In the genomic region with DNA sequence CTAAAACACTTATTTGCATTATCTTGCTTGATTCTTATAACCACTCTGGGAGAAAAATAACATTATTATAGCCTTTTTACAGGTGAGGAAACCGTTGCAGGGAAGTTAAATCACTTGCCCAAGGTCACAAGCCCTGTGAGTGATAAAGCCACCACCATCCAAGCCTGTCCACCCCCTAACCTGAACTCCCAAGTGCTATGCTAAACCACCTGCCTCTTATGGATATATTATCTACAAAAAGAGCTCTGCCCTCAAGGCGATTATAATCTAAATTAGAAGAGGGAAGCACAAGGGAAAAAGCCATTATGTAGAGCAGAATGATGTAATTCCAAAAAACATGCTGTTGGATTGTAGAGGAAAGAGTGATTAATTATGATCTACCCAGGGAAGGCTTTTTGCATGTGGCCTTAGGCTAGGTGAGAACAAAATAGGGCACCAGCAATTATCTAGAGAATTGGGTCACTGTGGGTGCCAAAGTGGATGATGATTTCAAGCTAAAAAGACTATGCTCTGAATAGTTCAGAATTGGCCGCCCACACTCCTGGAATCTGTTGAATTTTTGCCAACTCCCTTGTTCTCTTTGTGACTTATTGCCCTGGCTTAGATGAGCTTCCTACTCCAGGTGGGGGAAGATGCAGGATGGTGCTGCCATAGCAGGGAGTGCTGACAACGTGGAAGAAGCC, we compare ENCODE assay signal across 1 cellular context.
A peak's percentile ranks its signal among the peaks of the same experiment; 100 is the strongest.
TF ChIP-seq lines count a peak whose summit lies in the region.

No MANE protein-coding gene starts in this region.

TF ChIP-seq in HEK293, 187 proteins besides CTCF, POLR2A, EP300 and RAD21 (continued from another document and continues in another):
- TF ChIP-seq ZNF677 (tag by site-specific recombination; IDR thresholded peaks at IDR 0.05): no peak
- TF ChIP-seq ZNF155 (tag by site-specific recombination; IDR thresholded peaks at IDR 0.05): no peak
- TF ChIP-seq ZNF138 (tag by site-specific recombination; IDR thresholded peaks at IDR 0.05; ENCODE audit: borderline replicate concordance): no peak
- peak; percentile 15; the same call in 1 of the 2 replicates for TF ChIP-seq KLF9 (tag by site-specific recombination; IDR thresholded peaks at IDR 0.05; ENCODE audit: low read depth)
- peak; percentile 78 for TF ChIP-seq ZFHX2 (tag by site-specific recombination; conservative IDR thresholded peaks at IDR 0.05)
- no peak for TF ChIP-seq ZNF2 (tag by site-specific recombination; IDR thresholded peaks at IDR 0.05)
- peak; percentile 88 for TF ChIP-seq TRIM28 (IDR thresholded peaks at IDR 0.05; ENCODE audit: borderline replicate concordance, low read length)
- peak; percentile 30; the same call in 1 of the 2 replicates for TF ChIP-seq KLF8 (tag by site-specific recombination; IDR thresholded peaks at IDR 0.05)
- no peak for TF ChIP-seq ZNF600 (tag by site-specific recombination; IDR thresholded peaks at IDR 0.05)
- peak; percentile 21; the same call in 1 of the 2 replicates for TF ChIP-seq ZNF398 (tag by site-specific recombination; IDR thresholded peaks at IDR 0.05)
- no peak for TF ChIP-seq BCL6B (tag by site-specific recombination; IDR thresholded peaks at IDR 0.05)
- no peak for TF ChIP-seq ZNF335 (tag by site-specific recombination; conservative IDR thresholded peaks at IDR 0.05)
- TF ChIP-seq, protein P1, sequence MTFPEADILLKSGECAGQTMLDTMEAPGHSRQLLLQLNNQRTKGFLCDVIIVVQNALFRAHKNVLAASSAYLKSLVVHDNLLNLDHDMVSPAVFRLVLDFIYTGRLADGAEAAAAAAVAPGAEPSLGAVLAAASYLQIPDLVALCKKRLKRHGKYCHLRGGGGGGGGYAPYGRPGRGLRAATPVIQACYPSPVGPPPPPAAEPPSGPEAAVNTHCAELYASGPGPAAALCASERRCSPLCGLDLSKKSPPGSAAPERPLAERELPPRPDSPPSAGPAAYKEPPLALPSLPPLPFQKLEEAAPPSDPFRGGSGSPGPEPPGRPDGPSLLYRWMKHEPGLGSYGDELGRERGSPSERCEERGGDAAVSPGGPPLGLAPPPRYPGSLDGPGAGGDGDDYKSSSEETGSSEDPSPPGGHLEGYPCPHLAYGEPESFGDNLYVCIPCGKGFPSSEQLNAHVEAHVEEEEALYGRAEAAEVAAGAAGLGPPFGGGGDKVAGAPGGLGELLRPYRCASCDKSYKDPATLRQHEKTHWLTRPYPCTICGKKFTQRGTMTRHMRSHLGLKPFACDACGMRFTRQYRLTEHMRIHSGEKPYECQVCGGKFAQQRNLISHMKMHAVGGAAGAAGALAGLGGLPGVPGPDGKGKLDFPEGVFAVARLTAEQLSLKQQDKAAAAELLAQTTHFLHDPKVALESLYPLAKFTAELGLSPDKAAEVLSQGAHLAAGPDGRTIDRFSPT (tag by site-specific recombination; IDR thresholded peaks at IDR 0.05): peak; percentile 40; the same call in 1 of the 2 replicates
- TF ChIP-seq, protein P2, sequence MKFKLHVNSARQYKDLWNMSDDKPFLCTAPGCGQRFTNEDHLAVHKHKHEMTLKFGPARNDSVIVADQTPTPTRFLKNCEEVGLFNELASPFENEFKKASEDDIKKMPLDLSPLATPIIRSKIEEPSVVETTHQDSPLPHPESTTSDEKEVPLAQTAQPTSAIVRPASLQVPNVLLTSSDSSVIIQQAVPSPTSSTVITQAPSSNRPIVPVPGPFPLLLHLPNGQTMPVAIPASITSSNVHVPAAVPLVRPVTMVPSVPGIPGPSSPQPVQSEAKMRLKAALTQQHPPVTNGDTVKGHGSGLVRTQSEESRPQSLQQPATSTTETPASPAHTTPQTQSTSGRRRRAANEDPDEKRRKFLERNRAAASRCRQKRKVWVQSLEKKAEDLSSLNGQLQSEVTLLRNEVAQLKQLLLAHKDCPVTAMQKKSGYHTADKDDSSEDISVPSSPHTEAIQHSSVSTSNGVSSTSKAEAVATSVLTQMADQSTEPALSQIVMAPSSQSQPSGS (tag by site-specific recombination; IDR thresholded peaks at IDR 0.05; ENCODE audit: low read depth): 0 out of 2 replicates have a peak, but pooled peaks have one; percentile 30
- peak; percentile 43 for TF ChIP-seq GLIS1 (tag by site-specific recombination; IDR thresholded peaks at IDR 0.05)
- no peak for TF ChIP-seq ZNF473 (tag by site-specific recombination; IDR thresholded peaks at IDR 0.05)
- TF ChIP-seq ZNF433 (tag by site-specific recombination; IDR thresholded peaks at IDR 0.05; ENCODE audit: low read depth): no peak
- TF ChIP-seq, protein P3, sequence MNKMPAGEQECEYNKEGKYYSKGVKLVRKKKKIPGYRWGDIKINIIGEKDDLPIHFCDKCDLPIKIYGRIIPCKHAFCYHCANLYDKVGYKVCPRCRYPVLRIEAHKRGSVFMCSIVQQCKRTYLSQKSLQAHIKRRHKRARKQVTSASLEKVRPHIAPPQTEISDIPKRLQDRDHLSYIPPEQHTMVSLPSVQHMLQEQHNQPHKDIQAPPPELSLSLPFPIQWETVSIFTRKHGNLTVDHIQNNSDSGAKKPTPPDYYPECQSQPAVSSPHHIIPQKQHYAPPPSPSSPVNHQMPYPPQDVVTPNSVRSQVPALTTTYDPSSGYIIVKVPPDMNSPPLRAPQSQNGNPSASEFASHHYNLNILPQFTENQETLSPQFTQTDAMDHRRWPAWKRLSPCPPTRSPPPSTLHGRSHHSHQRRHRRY (tag by site-specific recombination; IDR thresholded peaks at IDR 0.05): no peak
- peak; percentile 3 for TF ChIP-seq ZNF510 (tag by site-specific recombination; IDR thresholded peaks at IDR 0.05; ENCODE audit: insufficient replicate concordance)
- TF ChIP-seq ZNF211 (tag by site-specific recombination; IDR thresholded peaks at IDR 0.05; ENCODE audit: low read depth): no peak
- no peak for TF ChIP-seq SP3 (tag by site-specific recombination; IDR thresholded peaks at IDR 0.05)
- 0 out of 2 replicates have a peak, but pooled peaks have one; percentile 30 for TF ChIP-seq PRDM4 (tag by site-specific recombination; IDR thresholded peaks at IDR 0.05)
- 0 out of 2 replicates have a peak, but pooled peaks have one; percentile 58 for TF ChIP-seq ZEB2 (tag by site-specific recombination; IDR thresholded peaks at IDR 0.05)
- TF ChIP-seq ZXDB (tag by site-specific recombination; IDR thresholded peaks at IDR 0.05): 0 out of 2 replicates have a peak, but pooled peaks have one; percentile 25
- peak; percentile 75 for TF ChIP-seq ZBTB8A (tag by site-specific recombination; IDR thresholded peaks at IDR 0.05)
- peak; percentile 76 for TF ChIP-seq PRDM6 (tag by site-specific recombination; IDR thresholded peaks at IDR 0.05)
- no peak for TF ChIP-seq ZBTB20 (tag by site-specific recombination; IDR thresholded peaks at IDR 0.05)
- TF ChIP-seq FEZF1 (tag by site-specific recombination; IDR thresholded peaks at IDR 0.05): peak; percentile 81
- TF ChIP-seq ZNF558 (tag by site-specific recombination; IDR thresholded peaks at IDR 0.05): peak; percentile 17; the same call in 1 of the 2 replicates
- TF ChIP-seq OSR2 (tag by site-specific recombination; IDR thresholded peaks at IDR 0.05): peak; percentile 24; the same call in 1 of the 2 replicates
- no peak for TF ChIP-seq IKZF3 (tag by site-specific recombination; IDR thresholded peaks at IDR 0.05)
- TF ChIP-seq ZNF843 (tag by site-specific recombination; IDR thresholded peaks at IDR 0.05): peak; percentile 72
- TF ChIP-seq, protein P4, sequence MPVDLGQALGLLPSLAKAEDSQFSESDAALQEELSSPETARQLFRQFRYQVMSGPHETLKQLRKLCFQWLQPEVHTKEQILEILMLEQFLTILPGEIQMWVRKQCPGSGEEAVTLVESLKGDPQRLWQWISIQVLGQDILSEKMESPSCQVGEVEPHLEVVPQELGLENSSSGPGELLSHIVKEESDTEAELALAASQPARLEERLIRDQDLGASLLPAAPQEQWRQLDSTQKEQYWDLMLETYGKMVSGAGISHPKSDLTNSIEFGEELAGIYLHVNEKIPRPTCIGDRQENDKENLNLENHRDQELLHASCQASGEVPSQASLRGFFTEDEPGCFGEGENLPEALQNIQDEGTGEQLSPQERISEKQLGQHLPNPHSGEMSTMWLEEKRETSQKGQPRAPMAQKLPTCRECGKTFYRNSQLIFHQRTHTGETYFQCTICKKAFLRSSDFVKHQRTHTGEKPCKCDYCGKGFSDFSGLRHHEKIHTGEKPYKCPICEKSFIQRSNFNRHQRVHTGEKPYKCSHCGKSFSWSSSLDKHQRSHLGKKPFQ (tag by site-specific recombination; IDR thresholded peaks at IDR 0.05): peak; percentile 35; the same call in 1 of the 2 replicates
- peak; percentile 49; the same call in 1 of the 2 replicates for TF ChIP-seq EGR2 (tag by site-specific recombination; IDR thresholded peaks at IDR 0.05; ENCODE audit: low read depth)
- TF ChIP-seq, protein P5, sequence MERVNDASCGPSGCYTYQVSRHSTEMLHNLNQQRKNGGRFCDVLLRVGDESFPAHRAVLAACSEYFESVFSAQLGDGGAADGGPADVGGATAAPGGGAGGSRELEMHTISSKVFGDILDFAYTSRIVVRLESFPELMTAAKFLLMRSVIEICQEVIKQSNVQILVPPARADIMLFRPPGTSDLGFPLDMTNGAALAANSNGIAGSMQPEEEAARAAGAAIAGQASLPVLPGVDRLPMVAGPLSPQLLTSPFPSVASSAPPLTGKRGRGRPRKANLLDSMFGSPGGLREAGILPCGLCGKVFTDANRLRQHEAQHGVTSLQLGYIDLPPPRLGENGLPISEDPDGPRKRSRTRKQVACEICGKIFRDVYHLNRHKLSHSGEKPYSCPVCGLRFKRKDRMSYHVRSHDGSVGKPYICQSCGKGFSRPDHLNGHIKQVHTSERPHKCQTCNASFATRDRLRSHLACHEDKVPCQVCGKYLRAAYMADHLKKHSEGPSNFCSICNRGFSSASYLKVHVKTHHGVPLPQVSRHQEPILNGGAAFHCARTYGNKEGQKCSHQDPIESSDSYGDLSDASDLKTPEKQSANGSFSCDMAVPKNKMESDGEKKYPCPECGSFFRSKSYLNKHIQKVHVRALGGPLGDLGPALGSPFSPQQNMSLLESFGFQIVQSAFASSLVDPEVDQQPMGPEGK (tag by site-specific recombination; IDR thresholded peaks at IDR 0.05): 0 out of 2 replicates have a peak, but pooled peaks have one; percentile 33
- TF ChIP-seq, protein P6, sequence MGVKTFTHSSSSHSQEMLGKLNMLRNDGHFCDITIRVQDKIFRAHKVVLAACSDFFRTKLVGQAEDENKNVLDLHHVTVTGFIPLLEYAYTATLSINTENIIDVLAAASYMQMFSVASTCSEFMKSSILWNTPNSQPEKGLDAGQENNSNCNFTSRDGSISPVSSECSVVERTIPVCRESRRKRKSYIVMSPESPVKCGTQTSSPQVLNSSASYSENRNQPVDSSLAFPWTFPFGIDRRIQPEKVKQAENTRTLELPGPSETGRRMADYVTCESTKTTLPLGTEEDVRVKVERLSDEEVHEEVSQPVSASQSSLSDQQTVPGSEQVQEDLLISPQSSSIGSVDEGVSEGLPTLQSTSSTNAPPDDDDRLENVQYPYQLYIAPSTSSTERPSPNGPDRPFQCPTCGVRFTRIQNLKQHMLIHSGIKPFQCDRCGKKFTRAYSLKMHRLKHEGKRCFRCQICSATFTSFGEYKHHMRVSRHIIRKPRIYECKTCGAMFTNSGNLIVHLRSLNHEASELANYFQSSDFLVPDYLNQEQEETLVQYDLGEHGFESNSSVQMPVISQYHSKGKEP (tag by site-specific recombination; IDR thresholded peaks at IDR 0.05): peak; percentile 11; the same call in 1 of the 2 replicates
- TF ChIP-seq ZNF548 (tag by site-specific recombination; IDR thresholded peaks at IDR 0.05): no peak
- TF ChIP-seq ZIC2 (tag by site-specific recombination; IDR thresholded peaks at IDR 0.05): 0 out of 2 replicates have a peak, but pooled peaks have one; percentile 11
